ENCODE assay signal across 20 cellular contexts in genomic region chr2:46026431-46026830, GRCh38.
A peak's percentile ranks its signal among the peaks of the same experiment; 100 is the strongest.
DNase-seq lines count a peak whose midpoint lies in the region; ATAC-seq, FAIRE-seq and TF ChIP-seq lines count a peak whose summit lies in the region.
"Had no signal": no experiment of that assay in that cellular context is flagged by ENCODE, and none has a peak within 500 bp of the region (broad histone marks: within the 10 kb centered on the region; RNA-seq: fewer than 3 reads in every experiment).

No MANE protein-coding gene starts in this region.

- H3K14ac ChIP-seq in IMR-90 (replicated peaks; ENCODE audit: low read depth, low read length), result no peak overlapping the region

- dilution Hi-C loops in IMR-90 (cut with HindIII; ENCODE audit: low sequenced_read_pairs, unreplicated experiment), result no loop called here

- H4K20me1 ChIP-seq in IMR-90 (ENCODE audit: insufficient read depth, low read length), result no peaks in the 10 kb centered on the region
- no peaks in the 10 kb centered on the region; the same call in 1 of the 2 replicates for H4K20me1 ChIP-seq in K562 (replicated peaks; ENCODE audit: control insufficient read depth, insufficient read depth, low read length)

- H3K18ac ChIP-seq in IMR-90 (ENCODE audit: low read depth, low read length), result no peak overlapping the region

- H3K9ac ChIP-seq in IMR-90 (ENCODE audit: low read depth, low read length) (no peak overlapping the region), K562 (ENCODE audit: insufficient read depth in 1 of 2, low read depth in 2 of 2, low read length in 2 of 2) (no peak overlapping the region)
- H3K9ac ChIP-seq: BLaER1 treated with 17β-estradiol and CSF1 and Interleukin-3, amounts not matched to agents 10 nM and 100 nM had no signal

- TF ChIP-seq POLR2A in A549 (IDR thresholded peaks at IDR 0.05; ENCODE audit: low read length) (no peak), IMR-90 (IDR thresholded peaks at IDR 0.05; ENCODE audit: low read depth, low read length) (no peak), K562 (conservative IDR thresholded peaks at IDR 0.05) (no peak)

- H3K27me3 ChIP-seq in IMR-90 (ENCODE audit: control insufficient read depth, insufficient read depth, low read length) (no peaks in the 10 kb centered on the region), K562 (ENCODE audit: control insufficient read depth in 2 of 2, insufficient read depth in 2 of 2, low read length in 2 of 2) (peaks cover 18 to 33% of the 10 kb centered on the region in 2 experiments; a peak in 4 of 5 replicates)
- H3K27me3 ChIP-seq: BLaER1 treated with 17β-estradiol and CSF1 and Interleukin-3, amounts not matched to agents 10 nM and 100 nM had no signal

- H3K56ac ChIP-seq in IMR-90 (ENCODE audit: extremely low read depth, insufficient read depth, low read length), result no peak overlapping the region

- no peak overlapping the region for H2BK120ac ChIP-seq in IMR-90 (ENCODE audit: low read depth, low read length)

- H3K4me1 ChIP-seq in A549, result peaks cover 11% of the 10 kb centered on the region
- peaks cover 5% of the 10 kb centered on the region for H3K4me1 ChIP-seq in IMR-90 (ENCODE audit: control insufficient read depth, insufficient read depth, low read length)
- H3K4me1 ChIP-seq in K562 (replicated peaks in 1 of 2; ENCODE audit: control insufficient read depth in 2 of 2, insufficient read depth in 2 of 2, low read length in 2 of 2), result no peaks in the 10 kb centered on the region
- H3K4me1 ChIP-seq: Caco-2 had no signal

- H4K91ac ChIP-seq in IMR-90 (ENCODE audit: insufficient read depth, low read depth, low read length), result no peak overlapping the region

- in situ Hi-C loops in IMR-90 (cut with MboI; ENCODE audit: low sequenced_read_pairs), result no loop called here
- in situ Hi-C loops in K562 (cut with MboI), result no loop called here

- no peak overlapping the region for H4K8ac ChIP-seq in IMR-90 (ENCODE audit: low read depth in 2 of 2, low read length in 2 of 2)

- CTCF ChIA-PET in A549 (lab: Yijun Ruan, JAX), result interaction anchor here (0.8 to 5.4 kb wide), 6 partner anchors 11 to 271 kb away, joined by 3 to 38 read pairs (median 4); partner anchors contain the start of gene EPAS1
- CTCF ChIA-PET in IMR-90 (lab: Yijun Ruan, JAX), result no interaction called here
- CTCF ChIA-PET in K562 (lab: Yijun Ruan, JAX; ENCODE audit: low intra/inter-chr PET ratio), result no interaction called here

- H3K79me2 ChIP-seq in K562 (ENCODE audit: control insufficient read depth, insufficient read depth, low read length), result no peaks in the 10 kb centered on the region

- no peak overlapping the region for H3K23ac ChIP-seq in IMR-90 (ENCODE audit: low read depth, low read length)

- no peak overlapping the region for H2BK15ac ChIP-seq in IMR-90 (ENCODE audit: low read depth, low read length)

- intact Hi-C loops in IMR-90 (cut with micrococcal nuclease) (no loop called here), K562 (cut with micrococcal nuclease) (no loop called here)

- FAIRE-seq in A549 (lab: Jason Lieb, UNC) (no peak), K562 (lab: Jason Lieb, UNC) (no peak)
- FAIRE-seq: A204.1, D721Med, G401.6, GM12891, GM19239 had no signal

- no peak overlapping the region for H3K27ac ChIP-seq in A549
- H3K27ac ChIP-seq in IMR-90 (ENCODE audit: insufficient read depth, low read length), result no peak overlapping the region
- no peak overlapping the region for H3K27ac ChIP-seq in K562 (ENCODE audit: extremely low read depth, low read depth, low read length)
- H3K27ac ChIP-seq in caudate nucleus (ENCODE audit: low read depth, low read length), result no peak overlapping the region
- H3K27ac ChIP-seq: BLaER1 treated with 17β-estradiol and CSF1 and Interleukin-3, amounts not matched to agents 10 nM and 100 nM; C4-2B had no signal

- no peaks in the 10 kb centered on the region; a peak in 1 of 4 replicates for H3K79me1 ChIP-seq in IMR-90 (ENCODE audit: low read depth in 1 of 2, low read length in 2 of 2)

- no peak overlapping the region for H2BK20ac ChIP-seq in IMR-90 (ENCODE audit: low read depth, low read length)

- BruUV-seq in IMR-90 (replicated peaks; lab: Mats Ljungman, UMichigan) (no TSS peak), K562 (replicated peaks; lab: Mats Ljungman, UMichigan) (no TSS peak)

- H3K4me3 ChIP-seq in A549 (no peak overlapping the region), IMR-90 (ENCODE audit: insufficient read depth, low read depth, low read length) (no peak overlapping the region), K562 (no peak overlapping the region)
- H3K4me3 ChIP-seq: BLaER1 treated with 17β-estradiol and CSF1 and Interleukin-3, amounts not matched to agents 10 nM and 100 nM had no signal

- H3K9me1 ChIP-seq in IMR-90 (ENCODE audit: insufficient read depth, low read length), result no peaks in the 10 kb centered on the region
- no peaks in the 10 kb centered on the region for H3K9me1 ChIP-seq in K562 (ENCODE audit: control insufficient read depth, insufficient read depth, low read length)

- H3K9me3 ChIP-seq in A549 (no peaks in the 10 kb centered on the region), IMR-90 (ENCODE audit: control insufficient read depth, insufficient read depth, low read length) (no peaks in the 10 kb centered on the region), K562 (replicated peaks; ENCODE audit: control insufficient read depth, insufficient read depth, low read depth, low read length) (no peaks in the 10 kb centered on the region)
- H3K9me3 ChIP-seq: Caco-2 had no signal

- H2AK9ac ChIP-seq in IMR-90 (replicated peaks; ENCODE audit: low read depth, low read length, poor library complexity), result no peak overlapping the region

- no peak overlapping the region for H3K4ac ChIP-seq in IMR-90 (ENCODE audit: low read depth, low read length)

- 19% methylated on average over 1 of the region's 1 CpG for WGBS in A549 (ENCODE audit: missing lambda C conversion rate)
- WGBS in IMR-90 (ENCODE audit: extremely low coverage in 2 of 2, insufficient read length in 1 of 2), 2 experiments, result no CpG with 5 or more reads among the region's 1 CpG
- WGBS in K562 (ENCODE audit: insufficient coverage, low coverage, missing lambda C conversion rate), result 0% methylated on average over 1 of the region's 1 CpG

- TF ChIP-seq EP300 in A549 (IDR thresholded peaks at IDR 0.05) (no peak), K562 (IDR thresholded peaks at IDR 0.05; ENCODE audit: low read length) (no peak)

- DNase-seq in A549 (ENCODE audit: low read depth in 1 of 2, low spot score in 1 of 2), result no peak
- no peak for DNase-seq in IMR-90
- DNase-seq in K562 (ENCODE audit: extremely low read depth in 1 of 4, low spot score in 3 of 4), result no peak
- no peak for DNase-seq in caudate nucleus (lab: John Stamatoyannopoulos, UW)
- DNase-seq: 8988T; AML-193; Caco-2; Calu3; CD4-positive, alpha-beta T cell; CD8-positive, alpha-beta T cell; DMS79 treated with DMSO at 0.1 percent for 48 hours; GF-D8 had no signal

- TF ChIP-seq CTCF in A549 (IDR thresholded peaks at IDR 0.05) (no peak), IMR-90 (conservative IDR thresholded peaks at IDR 0.05; ENCODE audit: low read depth, low read length) (no peak), K562 (IDR thresholded peaks at IDR 0.05 in 2 of 3, conservative IDR thresholded peaks at IDR 0.05 in 1 of 3; ENCODE audit: insufficient read depth in 2 of 3, low read depth in 1 of 3, low read length in 3 of 3) (no peak)

- no peak overlapping the region for H3K4me2 ChIP-seq in A549
- H3K4me2 ChIP-seq in IMR-90 (ENCODE audit: low read depth, low read length), result no peak overlapping the region
- no peak overlapping the region for H3K4me2 ChIP-seq in K562 (ENCODE audit: insufficient read depth, low read length)
- H3K4me2 ChIP-seq: BLaER1 treated with 17β-estradiol and CSF1 and Interleukin-3, amounts not matched to agents 10 nM and 100 nM had no signal

- H2AFZ ChIP-seq in IMR-90 (replicated peaks; ENCODE audit: low read length, poor library complexity) (no peak overlapping the region), K562 (ENCODE audit: low read depth, low read length) (no peak overlapping the region)

- H2BK5ac ChIP-seq in IMR-90 (ENCODE audit: low read depth, low read length, poor library complexity, severe bottlenecking), result no peak overlapping the region

- POLR2A ChIA-PET in A549 (lab: Yijun Ruan, JAX), result no interaction called here
- POLR2A ChIA-PET in IMR-90 (lab: Charles Lee; ENCODE audit: unreplicated experiment), result no interaction called here
- POLR2A ChIA-PET in K562 (lab: Yijun Ruan, JAX), result no interaction called here

- no peak overlapping the region for H2AK5ac ChIP-seq in IMR-90 (ENCODE audit: low read depth, low read length)

- H4K5ac ChIP-seq in IMR-90 (ENCODE audit: low read depth, low read length), result no peak overlapping the region

- ATAC-seq in A549 (no peak), IMR-90 (ENCODE audit: low read depth) (no peak), K562 (no peak), HG02763 (IDR thresholded peaks at IDR 0.05; ENCODE audit: unreplicated experiment) (no peak)
- ATAC-seq: CD8-positive, alpha-beta T cell had no signal

- H3K36me3 ChIP-seq in IMR-90 (ENCODE audit: control insufficient read depth, insufficient read depth, low read length), result peaks cover 4% of the 10 kb centered on the region
- no peaks in the 10 kb centered on the region for H3K36me3 ChIP-seq in K562 (ENCODE audit: control insufficient read depth, insufficient read depth, low read length)

- TF ChIP-seq RAD21 in A549 (conservative IDR thresholded peaks at IDR 0.05 in 1 of 2, IDR thresholded peaks at IDR 0.05 in 1 of 2), result no peak
- no peak for TF ChIP-seq RAD21 in IMR-90 (IDR thresholded peaks at IDR 0.05; ENCODE audit: low read length)
- TF ChIP-seq RAD21 in K562 (CRISPR knock-in tag; conservative IDR thresholded peaks at IDR 0.05 in 1 of 2, IDR thresholded peaks at IDR 0.05 in 1 of 2), result no peak

TF ChIP-seq in A549, 52 proteins besides CTCF, POLR2A, EP300 and RAD21 (continues in another document):
- no peak for TF ChIP-seq HOXA7 (CRISPR knock-in tag; IDR thresholded peaks at IDR 0.05)

TF ChIP-seq in IMR-90, 13 proteins besides CTCF, POLR2A, EP300 and RAD21:
- peak; percentile 46 for TF ChIP-seq MAFK (IDR thresholded peaks at IDR 0.05; ENCODE audit: low read depth, low read length)
- no peak for TF ChIP-seq NFE2L2 (IDR thresholded peaks at IDR 0.05; ENCODE audit: low read depth, low read length)

TF ChIP-seq in K562, 482 proteins besides CTCF, POLR2A, EP300 and RAD21:
- TF ChIP-seq CGGBP1 (CRISPR knock-in tag; IDR thresholded peaks at IDR 0.05), result no peak
- TF ChIP-seq C11orf30 (IDR thresholded peaks at IDR 0.05; ENCODE audit: low read depth), result peak; percentile 36; the same call in 1 of the 2 replicates
- TF ChIP-seq KDM1A (IDR thresholded peaks at IDR 0.05), result no peak
- TF ChIP-seq ZNF384 (IDR thresholded peaks at IDR 0.05; ENCODE audit: low read depth, low read length), result no peak
- TF ChIP-seq MAFG (tag; conservative IDR thresholded peaks at IDR 0.05), result peak; percentile 35
- TF ChIP-seq ZNF316 (IDR thresholded peaks at IDR 0.05), result peak; percentile 36; the same call in 1 of the 2 replicates
- no peak for TF ChIP-seq EHMT2 (IDR thresholded peaks at IDR 0.05)

Comparison
In these comparisons a context has a peak if more than half of its experiments do, and no peak if none do; other contexts are left out.
1. Of the 35 proteins assayed by ChIP-seq in both K562 and A549: peak only in K562: none; only in A549: MAFK; in both: none; in neither: 34.